In the genomic region with DNA sequence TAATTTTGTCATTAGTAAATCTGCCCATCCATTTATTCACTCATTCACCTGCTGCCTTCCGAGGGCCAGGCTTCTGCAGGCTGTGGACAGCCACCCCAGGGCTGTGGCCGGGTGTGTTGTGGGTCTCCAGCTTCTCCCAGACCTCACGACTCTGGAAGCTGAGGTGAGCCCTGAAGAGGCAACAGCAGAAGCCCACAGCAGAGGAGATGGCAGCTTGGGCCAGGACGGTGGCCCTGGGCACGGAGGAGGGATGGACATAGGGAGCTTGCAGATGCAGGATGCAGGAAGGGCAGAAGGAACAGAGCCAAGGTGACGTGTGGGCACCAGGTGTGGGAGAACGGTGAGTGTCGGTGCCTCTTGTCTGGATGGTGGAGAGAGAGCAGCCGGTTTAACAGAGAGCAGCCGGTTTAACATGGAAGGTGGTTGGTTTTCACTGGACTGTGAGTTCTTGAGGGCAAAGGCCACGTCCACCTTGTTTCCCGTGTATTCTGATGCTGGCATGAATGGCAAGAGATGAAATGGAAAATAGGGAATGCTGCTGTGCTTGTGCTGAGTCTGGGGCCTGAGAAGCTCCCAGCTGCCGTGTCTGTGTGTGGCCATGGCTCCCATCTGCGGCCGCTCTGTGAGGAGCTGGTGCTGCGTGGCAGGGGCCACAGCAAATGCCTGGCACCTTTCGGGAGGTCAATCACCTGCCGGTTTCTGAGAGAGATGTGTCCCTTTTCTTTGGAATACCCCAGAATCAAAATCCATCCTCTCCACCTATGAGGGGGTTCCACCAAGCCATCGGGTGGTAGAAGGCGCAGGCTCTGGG, we compare ENCODE assay signal across 23 cellular contexts.
DNase-seq lines count a peak whose midpoint lies in the region; TF ChIP-seq lines count a peak whose summit lies in the region.
"Had no signal": no experiment of that assay in that cellular context is flagged by ENCODE, and none has a peak within 500 bp of the region (broad histone marks: within the 10 kb centered on the region; RNA-seq: fewer than 3 reads in every experiment).

No MANE protein-coding gene starts in this region.

- H3K79me1 ChIP-seq in neuronal stem cell (ENCODE audit: low read depth, low read length), result no peaks in the 10 kb centered on the region

- intact Hi-C loops in Caco-2 (cut with micrococcal nuclease; ENCODE audit: unreplicated experiment), result no loop called here

- H4K8ac ChIP-seq in neuronal stem cell (ENCODE audit: low read depth, low read length), result peak overlapping the region; percentile 82

- no peak overlapping the region for H2BK15ac ChIP-seq in neuronal stem cell (ENCODE audit: low read length)

- H3K36me3 Mint-ChIP-seq in Caco-2 (ENCODE audit: insufficient read depth, unreplicated experiment), result no peaks in the 10 kb centered on the region

- peaks cover 9% of the 10 kb centered on the region for H3K9me3 Mint-ChIP-seq in Caco-2 (ENCODE audit: unreplicated experiment)
- H3K9me3 Mint-ChIP-seq: CD4-positive, alpha-beta T cell had no signal

- no peak for TF ChIP-seq CTCF in Caco-2 (IDR thresholded peaks at IDR 0.05; ENCODE audit: insufficient read depth in 1 of 2, low read depth in 1 of 2, low read length in 1 of 2, severe bottlenecking in 1 of 2, unreplicated experiment in 1 of 2)

- peak overlapping the region; percentile 73 for H3K23ac ChIP-seq in neuronal stem cell (ENCODE audit: low read depth, low read length, poor library complexity)

- no peak overlapping the region for H2BK5ac ChIP-seq in neuronal stem cell (ENCODE audit: low read length)

- WGBS in neuronal stem cell (ENCODE audit: extremely low coverage in 2 of 2, insufficient read length in 2 of 2, insufficient replicate concordance in 1 of 2), 2 donors, result no CpG with 5 or more reads among the region's 20 CpGs

- no peak overlapping the region for H4K91ac ChIP-seq in neuronal stem cell (ENCODE audit: low read depth, low read length, poor library complexity)

- H3K27me3 ChIP-seq in neuronal stem cell (ENCODE audit: control insufficient read depth in 3 of 3, insufficient read depth in 3 of 3, low read depth in 1 of 3, low read length in 3 of 3), result no peaks in the 10 kb centered on the region
- no peaks in the 10 kb centered on the region for H3K27me3 ChIP-seq in Caco-2 (replicated peaks; ENCODE audit: control insufficient read depth, insufficient read depth, low read length)
- H3K27me3 ChIP-seq in H7 (ENCODE audit: control insufficient read depth, insufficient read depth, low read length), result no peaks in the 10 kb centered on the region
- H3K27me3 ChIP-seq: BLaER1 treated with 17β-estradiol and CSF1 and Interleukin-3, amounts not matched to agents 10 nM and 100 nM; SJSA1 had no signal

- no peak overlapping the region for H3K27ac Mint-ChIP-seq in Caco-2 (ENCODE audit: unreplicated experiment)
- H3K27ac Mint-ChIP-seq: CD4-positive, alpha-beta T cell; HFFc6 had no signal

- H2BK120ac ChIP-seq in neuronal stem cell (ENCODE audit: low read depth, low read length), result no peak overlapping the region

- no peaks in the 10 kb centered on the region for H3K4me1 Mint-ChIP-seq in Caco-2 (ENCODE audit: low read depth, unreplicated experiment)

- peaks cover 16% of the 10 kb centered on the region for H3K27me3 Mint-ChIP-seq in Caco-2 (ENCODE audit: insufficient read depth, unreplicated experiment)

- H3K4me3 ChIP-seq in neuronal stem cell (ENCODE audit: low read length in 2 of 2), result no peak overlapping the region
- no peak overlapping the region for H3K4me3 ChIP-seq in Caco-2 (ENCODE audit: low read depth, low read length)
- H3K4me3 ChIP-seq in H7 (ENCODE audit: insufficient read depth, low read depth, low read length), result no peak overlapping the region
- H3K4me3 ChIP-seq: A549; BLaER1 treated with 17β-estradiol and CSF1 and Interleukin-3, amounts not matched to agents 10 nM and 100 nM; GM23248; HAP-1; K562; SJSA1 had no signal

- H3K9me3 ChIP-seq in neuronal stem cell (replicated peaks in 1 of 2; ENCODE audit: control insufficient read depth in 2 of 2, insufficient read depth in 1 of 2, low read depth in 1 of 2, low read length in 2 of 2) (peaks cover 0 to 2% of the 10 kb centered on the region in 2 donors), Caco-2 (no peaks in the 10 kb centered on the region)
- H3K9me3 ChIP-seq: A549; BLaER1 treated with 17β-estradiol and CSF1 and Interleukin-3, amounts not matched to agents 10 nM and 100 nM; HAP-1 had no signal

- no peak overlapping the region for H3K9ac ChIP-seq in neuronal stem cell (ENCODE audit: low read depth, low read length, poor library complexity)
- H3K9ac ChIP-seq: BLaER1 treated with 17β-estradiol and CSF1 and Interleukin-3, amounts not matched to agents 10 nM and 100 nM; GM23248 had no signal

- H3K4me2 ChIP-seq in neuronal stem cell (ENCODE audit: insufficient read depth, low read length, poor library complexity, severe bottlenecking), result no peak overlapping the region
- H3K4me2 ChIP-seq: A549; BLaER1 treated with 17β-estradiol and CSF1 and Interleukin-3, amounts not matched to agents 10 nM and 100 nM had no signal

- POLR2A ChIA-PET in Caco-2 (lab: Charles Lee), result no interaction called here

- H2AK5ac ChIP-seq in neuronal stem cell (ENCODE audit: low read depth, low read length), result peak overlapping the region; percentile 96

- in situ Hi-C loops in KBM-7 (cut with MboI; ENCODE audit: low pct_unique_long_range_greater_than_20kb, low sequenced_read_pairs), result no loop called here

- H3K27ac ChIP-seq in neuronal stem cell (replicated peaks; ENCODE audit: low read length), result no peak overlapping the region
- H3K27ac ChIP-seq: A549; BLaER1 treated with 17β-estradiol and CSF1 and Interleukin-3, amounts not matched to agents 10 nM and 100 nM; GM23248; SJSA1 had no signal

- H3K4me3 Mint-ChIP-seq in Caco-2 (ENCODE audit: unreplicated experiment), result no peak overlapping the region
- H3K4me3 Mint-ChIP-seq: CD4-positive, alpha-beta T cell; HFFc6 had no signal

- H3K4me1 ChIP-seq in neuronal stem cell (ENCODE audit: control insufficient read depth in 2 of 2, insufficient read depth in 1 of 2, low read depth in 1 of 2, low read length in 2 of 2), result peaks cover 0 to 6% of the 10 kb centered on the region in 2 donors
- no peaks in the 10 kb centered on the region for H3K4me1 ChIP-seq in Caco-2
- H3K4me1 ChIP-seq: A549, HAP-1, SJSA1 had no signal

- no peak overlapping the region for H2BK12ac ChIP-seq in neuronal stem cell (ENCODE audit: low read length)

- H3K36me3 ChIP-seq in neuronal stem cell (replicated peaks in 1 of 2; ENCODE audit: control insufficient read depth in 2 of 2, insufficient read depth in 2 of 2, low read length in 2 of 2) (no peaks in the 10 kb centered on the region), Caco-2 (ENCODE audit: control insufficient read depth, insufficient read depth, low read length) (no peaks in the 10 kb centered on the region), H7 (replicated peaks; ENCODE audit: control insufficient read depth, insufficient read depth, low read length) (no peaks in the 10 kb centered on the region)
- H3K36me3 ChIP-seq: BLaER1 treated with 17β-estradiol and CSF1 and Interleukin-3, amounts not matched to agents 10 nM and 100 nM; HAP-1; SJSA1 had no signal

- DNase-seq in activated effector memory CD4-positive, alpha-beta T cell treated with anti-CD3 and anti-CD28 coated beads, Interleukin-2, amount 50 U/mL, for 16 hours, result peak; percentile 46
- DNase-seq in activated effector memory CD4-positive, alpha-beta T cell treated with Interleukin-2 at 50 U/mL for 16 hours, result no peak
- DNase-seq in NCI-H69 (lab: John Stamatoyannopoulos, UW) (peak; percentile 11), neuronal stem cell (ENCODE audit: low spot score) (no peak), Caco-2 (no peak), H7 (no peak), KBM-7 (no peak)
- DNase-seq: AML-193; CD4-positive, alpha-beta T cell; DMS53; GM23248; HFFc6; MV-4-11; NCI-H1105; NCI-H2171; NCI-H226; NCI-H526; Right ventricle myocardium superior had no signal

- no TSS peak for BruUV-seq in Caco-2 (replicated peaks; lab: Mats Ljungman, UMichigan)

- peak overlapping the region; percentile 83 for H3K18ac ChIP-seq in neuronal stem cell (ENCODE audit: low read length)

- no peak overlapping the region for H2AFZ ChIP-seq in neuronal stem cell (ENCODE audit: low read length)
- H2AFZ ChIP-seq: GM23248 had no signal

- peak overlapping the region; percentile 17 for H3K14ac ChIP-seq in neuronal stem cell (ENCODE audit: low read length)

- CTCF ChIA-PET in Caco-2 (lab: Charles Lee), result no interaction called here

- peak overlapping the region; percentile 66 for H3K4ac ChIP-seq in neuronal stem cell (ENCODE audit: low read length)

Comparison
In these comparisons a context has a peak if more than half of its experiments do, and no peak if none do; other contexts are left out.
1. DNase-seq: peak in activated effector memory CD4-positive, alpha-beta T cell treated with anti-CD3 and anti-CD28 coated beads, Interleukin-2, amount 50 U/mL, for 16 hours (single experiment) and NCI-H69 (single experiment); none in activated effector memory CD4-positive, alpha-beta T cell treated with Interleukin-2 at 50 U/mL for 16 hours (single experiment), neuronal stem cell (single experiment), Caco-2 (0 of 2), H7 (single experiment) and KBM-7 (single experiment).